In genomic region chr2:42810971-42811865, GRCh38 we compare ENCODE assay signal across 8 cellular contexts. TPM values are rescaled to one million over a fixed set of nuclear protein-coding genes. Genes with fewer than 3 reads are reported as not detected.
DNase-seq lines count a peak whose midpoint lies in the region; ATAC-seq and TF ChIP-seq lines count a peak whose summit lies in the region.

No MANE protein-coding gene starts in this region.

- ATAC-seq in CD4-positive, CD25-positive, alpha-beta regulatory T cell (ENCODE audit: low read depth in 2 of 2) = peak; percentile 4 to 13
- ATAC-seq in HG03460 (IDR thresholded peaks at IDR 0.05; ENCODE audit: unreplicated experiment) = peak; percentile 13

- H3K9me3 Mint-ChIP-seq in CD4-positive, CD25-positive, alpha-beta regulatory T cell = peaks cover 0 to 2% (median 0%) of the 10 kb centered on the region in 7 donors

- intact Hi-C loops in breast epithelium (cut with DNase I; ENCODE audit: low total_unique reads) = no loop called here

- H3K4me1 ChIP-seq in CD4-positive, CD25-positive, alpha-beta regulatory T cell (ENCODE audit: control insufficient read depth, insufficient read depth, low read length, poor library complexity, severe bottlenecking) = peaks cover 11% of the 10 kb centered on the region
- H3K4me1 ChIP-seq in breast epithelium = no peaks in the 10 kb centered on the region
- peaks cover 5% of the 10 kb centered on the region; the same call in 1 of the 2 replicates for H3K4me1 ChIP-seq in iPS-20b (ENCODE audit: insufficient read depth, low read length)
- peaks cover 20% of the 10 kb centered on the region for H3K4me1 ChIP-seq in skeletal muscle satellite cell (ENCODE audit: control insufficient read depth, insufficient read depth, low read length)

- H3K27ac Mint-ChIP-seq in CD4-positive, CD25-positive, alpha-beta regulatory T cell = peak overlapping the region; percentile 99

- H3K4me1 Mint-ChIP-seq in CD4-positive, CD25-positive, alpha-beta regulatory T cell = peaks cover 0 to 20% (median 14%) of the 10 kb centered on the region in 4 donors

- peak overlapping the region; percentile 88 for H3K4me2 ChIP-seq in skeletal muscle satellite cell (ENCODE audit: low read length)

- peak overlapping the region; percentile 91 to 98 (median 96) for H3K4me3 Mint-ChIP-seq in CD4-positive, CD25-positive, alpha-beta regulatory T cell

- peak overlapping the region; percentile 80 for H3K4me3 ChIP-seq in CD4-positive, CD25-positive, alpha-beta regulatory T cell (ENCODE audit: low read depth, low read length)
- peak overlapping the region; percentile 49 to 78 (median 75) for H3K4me3 ChIP-seq in breast epithelium
- peak overlapping the region; percentile 93 for H3K4me3 ChIP-seq in iPS-20b (ENCODE audit: low read length)
- H3K4me3 ChIP-seq in skeletal muscle satellite cell (ENCODE audit: low read length) = peak overlapping the region; percentile 82

- TF ChIP-seq CTCF in breast epithelium (IDR thresholded peaks at IDR 0.05) = no peak

- H3K27me3 ChIP-seq in CD4-positive, CD25-positive, alpha-beta regulatory T cell (ENCODE audit: control insufficient read depth, insufficient read depth, low read length) = no peaks in the 10 kb centered on the region
- H3K27me3 ChIP-seq in breast epithelium (no peaks in the 10 kb centered on the region), iPS-20b (ENCODE audit: insufficient read depth, low read length) (peaks cover 11% of the 10 kb centered on the region; the same call in 1 of the 2 replicates), skeletal muscle satellite cell (ENCODE audit: control insufficient read depth, insufficient read depth, low read length) (no peaks in the 10 kb centered on the region)

- H3K27ac ChIP-seq in CD4-positive, CD25-positive, alpha-beta regulatory T cell (ENCODE audit: insufficient read depth, low read length, poor library complexity, severe bottlenecking) = peak overlapping the region; percentile 95
- H3K27ac ChIP-seq in breast epithelium (peak overlapping the region; percentile 99), iPS-20b (ENCODE audit: low read length) (peak overlapping the region; percentile 16)

- peaks cover 13% of the 10 kb centered on the region for H3K27me3 Mint-ChIP-seq in CD4-positive, CD25-positive, alpha-beta regulatory T cell

- H3K36me3 ChIP-seq in CD4-positive, CD25-positive, alpha-beta regulatory T cell (ENCODE audit: control insufficient read depth, insufficient read depth, low read length) = no peaks in the 10 kb centered on the region
- H3K36me3 ChIP-seq in breast epithelium (no peaks in the 10 kb centered on the region), iPS-20b (ENCODE audit: insufficient read depth, low read depth, low read length) (no peaks in the 10 kb centered on the region), skeletal muscle satellite cell (ENCODE audit: insufficient read depth, low read length) (no peaks in the 10 kb centered on the region)

- no peaks in the 10 kb centered on the region for H3K36me3 Mint-ChIP-seq in CD4-positive, CD25-positive, alpha-beta regulatory T cell

- H3K9me3 ChIP-seq in CD4-positive, CD25-positive, alpha-beta regulatory T cell (ENCODE audit: control insufficient read depth in 2 of 2, low read length in 2 of 2) = no peaks in the 10 kb centered on the region
- no peaks in the 10 kb centered on the region for H3K9me3 ChIP-seq in breast epithelium
- H3K9me3 ChIP-seq in iPS-20b (ENCODE audit: insufficient read depth, low read depth, low read length) = no peaks in the 10 kb centered on the region
- no peaks in the 10 kb centered on the region for H3K9me3 ChIP-seq in skeletal muscle satellite cell (replicated peaks; ENCODE audit: low read length)

- peak; percentile 35 for TF ChIP-seq POLR2A in breast epithelium (IDR thresholded peaks at IDR 0.05)

- peak; percentile 16 to 69 (median 55) for DNase-seq in CD4-positive, CD25-positive, alpha-beta regulatory T cell
- DNase-seq in GM19238 (ENCODE audit: insufficient read length, low spot score) = peak; percentile 42
- DNase-seq in T-helper 1 cell = peak in 3 of 5 donors; percentile 28 to 58 (median 34)
- DNase-seq in breast epithelium (ENCODE audit: low spot score in 2 of 2) = peak in 1 of 2 donors; percentile 60
- no peak for DNase-seq in GM19240 (ENCODE audit: insufficient read length, low spot score)

- H3K9ac ChIP-seq in iPS-20b (ENCODE audit: low read depth, low read length) (peak overlapping the region; percentile 92; the same call in 1 of the 2 replicates), skeletal muscle satellite cell (ENCODE audit: low read depth, low read length) (peak overlapping the region; percentile 98)

RNA-seq across cellular contexts. Expression of gene HAAO, which starts 18.8 kb away (rescaled TPM):
- total RNA-seq in CD4-positive, CD25-positive, alpha-beta regulatory T cell = not detected
- polyA plus RNA-seq in CD4-positive, CD25-positive, alpha-beta regulatory T cell = under 1 TPM in 1 of 4 donors, not detected in 3; 0.27 TPM
- total RNA-seq in breast epithelium = 1 to 10 TPM; 4.4 to 6.2 (median 5.9) TPM
- total RNA-seq in skeletal muscle satellite cell (2012; rRNA removed) = not detected in 2 replicates

RNA-seq across cellular contexts. Expression of gene OXER1, which starts 47.3 kb away (rescaled TPM):
- total RNA-seq in CD4-positive, CD25-positive, alpha-beta regulatory T cell = not detected
- under 1 TPM in 1 of 4 donors, not detected in 3; 0.09 TPM for polyA plus RNA-seq in CD4-positive, CD25-positive, alpha-beta regulatory T cell
- 1 to 10 TPM in 1 of 3 donors, under 1 TPM in 2; 0.80 to 1.0 (median 0.98) TPM for total RNA-seq in breast epithelium
- total RNA-seq in skeletal muscle satellite cell (2012; rRNA removed) = not detected in 2 replicates

Comparison
In these comparisons a context has a peak if more than half of its experiments do, and no peak if none do; other contexts are left out.
1. H3K27ac ChIP-seq: peak in every context shown above with its lines; median percentile 99 in breast epithelium; 95 in CD4-positive, CD25-positive, alpha-beta regulatory T cell; 16 in iPS-20b.